3 cellular contexts compared by ENCODE assay signal in genomic region chr5:1030801-1031271, GRCh38.
TF ChIP-seq lines count a peak whose summit lies in the region.

No MANE protein-coding gene starts in this region.

TF ChIP-seq in SK-N-SH, 30 proteins besides CTCF, POLR2A, EP300 and RAD21:
- TF ChIP-seq MEF2A (IDR thresholded peaks at IDR 0.05; ENCODE audit: borderline replicate concordance, low read depth) (no peak), REST (IDR thresholded peaks at IDR 0.05; ENCODE audit: low read depth, low read length) (no peak)

TF ChIP-seq in SK-N-SH treated with all-trans-retinoic acid at 6 μM for 48 hours, 23 proteins besides CTCF, POLR2A, EP300 and RAD21:
- TF ChIP-seq ZC3H10 (CRISPR knock-in tag; IDR thresholded peaks at IDR 0.05) (no peak), PATZ1 (CRISPR knock-in tag; IDR thresholded peaks at IDR 0.05; ENCODE audit: borderline replicate concordance) (no peak), PPARA (CRISPR knock-in tag; IDR thresholded peaks at IDR 0.05; ENCODE audit: borderline replicate concordance) (no peak), CSDC2 (CRISPR knock-in tag; IDR thresholded peaks at IDR 0.05) (no peak), ISL1 (CRISPR knock-in tag; IDR thresholded peaks at IDR 0.05) (no peak), ZNF70 (CRISPR knock-in tag; IDR thresholded peaks at IDR 0.05) (no peak), ARNTL (CRISPR knock-in tag; IDR thresholded peaks at IDR 0.05; ENCODE audit: borderline replicate concordance, low read depth) (no peak), POU6F1 (CRISPR knock-in tag; IDR thresholded peaks at IDR 0.05; ENCODE audit: borderline replicate concordance, low read depth) (no peak), SNAI2 (CRISPR knock-in tag; IDR thresholded peaks at IDR 0.05) (no peak), RARB (CRISPR knock-in tag; IDR thresholded peaks at IDR 0.05) (no peak), ZNF8 (CRISPR knock-in tag; IDR thresholded peaks at IDR 0.05) (no peak), ESRRG (CRISPR knock-in tag; IDR thresholded peaks at IDR 0.05) (no peak), OSR1 (CRISPR knock-in tag; IDR thresholded peaks at IDR 0.05) (no peak), BACH2 (CRISPR knock-in tag; IDR thresholded peaks at IDR 0.05; ENCODE audit: borderline replicate concordance) (no peak), GLIS3 (CRISPR knock-in tag; IDR thresholded peaks at IDR 0.05) (no peak), ZFP30 (CRISPR knock-in tag; IDR thresholded peaks at IDR 0.05) (no peak), ZFP3 (CRISPR knock-in tag; IDR thresholded peaks at IDR 0.05) (no peak)
TF ChIP-seq in SK-N-SH treated with all-trans-retinoic acid at 6 μM for 48 hours: peak in this region for 0.

TF ChIP-seq in H1, 55 proteins besides CTCF, POLR2A, EP300 and RAD21:
- TF ChIP-seq PHF8 (conservative IDR thresholded peaks at IDR 0.05; ENCODE audit: low read depth, low read length), result no peak
- TF ChIP-seq MAX (IDR thresholded peaks at IDR 0.05), result no peak
- no peak for TF ChIP-seq TBP (IDR thresholded peaks at IDR 0.05; ENCODE audit: low read depth, low read length)
- TF ChIP-seq TAF1 (IDR thresholded peaks at IDR 0.05; ENCODE audit: low read depth, low read length), result no peak
